Comparison of ENCODE assay signal across 1 cellular context in the genomic region with DNA sequence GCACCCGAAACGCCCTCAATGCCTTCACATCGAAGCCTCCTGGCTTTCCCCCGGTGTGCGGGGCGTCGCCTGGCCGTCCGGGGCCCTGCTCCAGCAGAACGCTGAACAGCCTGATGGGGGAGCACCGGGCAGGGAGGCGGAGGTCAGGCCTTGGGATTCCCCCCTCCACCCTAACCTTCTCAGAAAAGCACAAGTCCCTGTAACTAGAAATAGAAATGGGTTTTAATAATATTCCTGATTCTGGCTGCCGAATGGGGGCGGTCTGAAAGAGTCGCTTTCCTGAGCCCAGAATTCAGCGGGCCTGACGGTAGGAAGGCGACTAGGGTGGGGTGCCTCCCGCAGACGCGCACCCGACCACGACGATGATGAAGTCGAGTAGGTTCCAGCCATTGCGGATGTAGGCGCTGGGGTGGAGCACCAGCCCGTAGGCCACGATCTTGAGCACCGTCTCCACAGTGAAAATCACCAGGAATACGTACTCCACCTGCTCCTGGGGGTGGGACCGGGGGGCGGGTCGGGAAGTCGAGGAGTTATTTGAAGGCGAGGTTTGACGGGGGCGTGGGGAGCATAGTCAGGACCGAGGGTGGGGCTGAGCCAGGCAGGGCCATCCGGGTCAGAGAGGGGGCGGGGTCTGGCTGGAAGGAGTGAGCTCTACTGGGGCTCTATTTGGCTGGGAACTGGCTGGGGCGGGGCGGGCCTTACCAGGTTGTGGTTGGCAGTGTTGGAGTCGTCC.
TF ChIP-seq lines count a peak whose summit lies in the region.

No MANE protein-coding gene starts in this region.

TF ChIP-seq in HepG2, 621 proteins besides CTCF, POLR2A, EP300 and RAD21:
- TF ChIP-seq ZNF788 (CRISPR knock-in tag; IDR thresholded peaks at IDR 0.05; ENCODE audit: borderline replicate concordance) (no peak), THAP11 (CRISPR knock-in tag; IDR thresholded peaks at IDR 0.05) (no peak), MLLT10 (CRISPR knock-in tag; IDR thresholded peaks at IDR 0.05) (no peak), RARA (CRISPR knock-in tag; IDR thresholded peaks at IDR 0.05) (no peak), ZNF33A (CRISPR knock-in tag; IDR thresholded peaks at IDR 0.05; ENCODE audit: borderline replicate concordance) (no peak), ZFX (CRISPR knock-in tag; IDR thresholded peaks at IDR 0.05; ENCODE audit: low read depth) (peak; percentile 60), ZNF263 (CRISPR knock-in tag; IDR thresholded peaks at IDR 0.05) (peak; percentile 44; the same call in 1 of the 2 replicates), TGIF2 (CRISPR knock-in tag; IDR thresholded peaks at IDR 0.05) (no peak), ELF1 (CRISPR knock-in tag; IDR thresholded peaks at IDR 0.05) (no peak), MXI1 (IDR thresholded peaks at IDR 0.05; ENCODE audit: borderline replicate concordance, low read depth, low read length) (no peak), KDM4B (CRISPR knock-in tag; IDR thresholded peaks at IDR 0.05) (no peak), HOXA7 (CRISPR knock-in tag; IDR thresholded peaks at IDR 0.05) (no peak)
- TF ChIP-seq, protein P1, sequence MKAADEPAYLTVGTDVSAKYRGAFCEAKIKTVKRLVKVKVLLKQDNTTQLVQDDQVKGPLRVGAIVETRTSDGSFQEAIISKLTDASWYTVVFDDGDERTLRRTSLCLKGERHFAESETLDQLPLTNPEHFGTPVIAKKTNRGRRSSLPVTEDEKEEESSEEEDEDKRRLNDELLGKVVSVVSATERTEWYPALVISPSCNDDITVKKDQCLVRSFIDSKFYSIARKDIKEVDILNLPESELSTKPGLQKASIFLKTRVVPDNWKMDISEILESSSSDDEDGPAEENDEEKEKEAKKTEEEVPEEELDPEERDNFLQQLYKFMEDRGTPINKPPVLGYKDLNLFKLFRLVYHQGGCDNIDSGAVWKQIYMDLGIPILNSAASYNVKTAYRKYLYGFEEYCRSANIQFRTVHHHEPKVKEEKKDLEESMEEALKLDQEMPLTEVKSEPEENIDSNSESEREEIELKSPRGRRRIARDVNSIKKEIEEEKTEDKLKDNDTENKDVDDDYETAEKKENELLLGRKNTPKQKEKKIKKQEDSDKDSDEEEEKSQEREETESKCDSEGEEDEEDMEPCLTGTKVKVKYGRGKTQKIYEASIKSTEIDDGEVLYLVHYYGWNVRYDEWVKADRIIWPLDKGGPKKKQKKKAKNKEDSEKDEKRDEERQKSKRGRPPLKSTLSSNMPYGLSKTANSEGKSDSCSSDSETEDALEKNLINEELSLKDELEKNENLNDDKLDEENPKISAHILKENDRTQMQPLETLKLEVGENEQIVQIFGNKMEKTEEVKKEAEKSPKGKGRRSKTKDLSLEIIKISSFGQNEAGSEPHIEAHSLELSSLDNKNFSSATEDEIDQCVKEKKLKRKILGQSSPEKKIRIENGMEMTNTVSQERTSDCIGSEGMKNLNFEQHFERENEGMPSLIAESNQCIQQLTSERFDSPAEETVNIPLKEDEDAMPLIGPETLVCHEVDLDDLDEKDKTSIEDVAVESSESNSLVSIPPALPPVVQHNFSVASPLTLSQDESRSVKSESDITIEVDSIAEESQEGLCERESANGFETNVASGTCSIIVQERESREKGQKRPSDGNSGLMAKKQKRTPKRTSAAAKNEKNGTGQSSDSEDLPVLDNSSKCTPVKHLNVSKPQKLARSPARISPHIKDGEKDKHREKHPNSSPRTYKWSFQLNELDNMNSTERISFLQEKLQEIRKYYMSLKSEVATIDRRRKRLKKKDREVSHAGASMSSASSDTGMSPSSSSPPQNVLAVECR (CRISPR knock-in tag; IDR thresholded peaks at IDR 0.05; ENCODE audit: borderline replicate concordance), result peak; percentile 27; the same call in 1 of the 2 replicates
- TF ChIP-seq, protein P2, sequence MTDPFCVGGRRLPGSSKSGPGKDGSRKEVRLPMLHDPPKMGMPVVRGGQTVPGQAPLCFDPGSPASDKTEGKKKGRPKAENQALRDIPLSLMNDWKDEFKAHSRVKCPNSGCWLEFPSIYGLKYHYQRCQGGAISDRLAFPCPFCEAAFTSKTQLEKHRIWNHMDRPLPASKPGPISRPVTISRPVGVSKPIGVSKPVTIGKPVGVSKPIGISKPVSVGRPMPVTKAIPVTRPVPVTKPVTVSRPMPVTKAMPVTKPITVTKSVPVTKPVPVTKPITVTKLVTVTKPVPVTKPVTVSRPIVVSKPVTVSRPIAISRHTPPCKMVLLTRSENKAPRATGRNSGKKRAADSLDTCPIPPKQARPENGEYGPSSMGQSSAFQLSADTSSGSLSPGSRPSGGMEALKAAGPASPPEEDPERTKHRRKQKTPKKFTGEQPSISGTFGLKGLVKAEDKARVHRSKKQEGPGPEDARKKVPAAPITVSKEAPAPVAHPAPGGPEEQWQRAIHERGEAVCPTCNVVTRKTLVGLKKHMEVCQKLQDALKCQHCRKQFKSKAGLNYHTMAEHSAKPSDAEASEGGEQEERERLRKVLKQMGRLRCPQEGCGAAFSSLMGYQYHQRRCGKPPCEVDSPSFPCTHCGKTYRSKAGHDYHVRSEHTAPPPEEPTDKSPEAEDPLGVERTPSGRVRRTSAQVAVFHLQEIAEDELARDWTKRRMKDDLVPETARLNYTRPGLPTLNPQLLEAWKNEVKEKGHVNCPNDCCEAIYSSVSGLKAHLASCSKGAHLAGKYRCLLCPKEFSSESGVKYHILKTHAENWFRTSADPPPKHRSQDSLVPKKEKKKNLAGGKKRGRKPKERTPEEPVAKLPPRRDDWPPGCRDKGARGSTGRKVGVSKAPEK (CRISPR knock-in tag; IDR thresholded peaks at IDR 0.05; ENCODE audit: borderline replicate concordance), result no peak
- TF ChIP-seq, protein P3, sequence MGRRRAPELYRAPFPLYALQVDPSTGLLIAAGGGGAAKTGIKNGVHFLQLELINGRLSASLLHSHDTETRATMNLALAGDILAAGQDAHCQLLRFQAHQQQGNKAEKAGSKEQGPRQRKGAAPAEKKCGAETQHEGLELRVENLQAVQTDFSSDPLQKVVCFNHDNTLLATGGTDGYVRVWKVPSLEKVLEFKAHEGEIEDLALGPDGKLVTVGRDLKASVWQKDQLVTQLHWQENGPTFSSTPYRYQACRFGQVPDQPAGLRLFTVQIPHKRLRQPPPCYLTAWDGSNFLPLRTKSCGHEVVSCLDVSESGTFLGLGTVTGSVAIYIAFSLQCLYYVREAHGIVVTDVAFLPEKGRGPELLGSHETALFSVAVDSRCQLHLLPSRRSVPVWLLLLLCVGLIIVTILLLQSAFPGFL (CRISPR knock-in tag; IDR thresholded peaks at IDR 0.05), result no peak
- TF ChIP-seq, protein P4, sequence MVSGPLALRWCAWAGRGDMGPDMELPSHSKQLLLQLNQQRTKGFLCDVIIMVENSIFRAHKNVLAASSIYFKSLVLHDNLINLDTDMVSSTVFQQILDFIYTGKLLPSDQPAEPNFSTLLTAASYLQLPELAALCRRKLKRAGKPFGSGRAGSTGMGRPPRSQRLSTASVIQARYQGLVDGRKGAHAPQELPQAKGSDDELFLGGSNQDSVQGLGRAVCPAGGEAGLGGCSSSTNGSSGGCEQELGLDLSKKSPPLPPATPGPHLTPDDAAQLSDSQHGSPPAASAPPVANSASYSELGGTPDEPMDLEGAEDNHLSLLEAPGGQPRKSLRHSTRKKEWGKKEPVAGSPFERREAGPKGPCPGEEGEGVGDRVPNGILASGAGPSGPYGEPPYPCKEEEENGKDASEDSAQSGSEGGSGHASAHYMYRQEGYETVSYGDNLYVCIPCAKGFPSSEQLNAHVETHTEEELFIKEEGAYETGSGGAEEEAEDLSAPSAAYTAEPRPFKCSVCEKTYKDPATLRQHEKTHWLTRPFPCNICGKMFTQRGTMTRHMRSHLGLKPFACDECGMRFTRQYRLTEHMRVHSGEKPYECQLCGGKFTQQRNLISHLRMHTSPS (CRISPR knock-in tag; IDR thresholded peaks at IDR 0.05; ENCODE audit: low read depth), result no peak
- TF ChIP-seq, protein P5, sequence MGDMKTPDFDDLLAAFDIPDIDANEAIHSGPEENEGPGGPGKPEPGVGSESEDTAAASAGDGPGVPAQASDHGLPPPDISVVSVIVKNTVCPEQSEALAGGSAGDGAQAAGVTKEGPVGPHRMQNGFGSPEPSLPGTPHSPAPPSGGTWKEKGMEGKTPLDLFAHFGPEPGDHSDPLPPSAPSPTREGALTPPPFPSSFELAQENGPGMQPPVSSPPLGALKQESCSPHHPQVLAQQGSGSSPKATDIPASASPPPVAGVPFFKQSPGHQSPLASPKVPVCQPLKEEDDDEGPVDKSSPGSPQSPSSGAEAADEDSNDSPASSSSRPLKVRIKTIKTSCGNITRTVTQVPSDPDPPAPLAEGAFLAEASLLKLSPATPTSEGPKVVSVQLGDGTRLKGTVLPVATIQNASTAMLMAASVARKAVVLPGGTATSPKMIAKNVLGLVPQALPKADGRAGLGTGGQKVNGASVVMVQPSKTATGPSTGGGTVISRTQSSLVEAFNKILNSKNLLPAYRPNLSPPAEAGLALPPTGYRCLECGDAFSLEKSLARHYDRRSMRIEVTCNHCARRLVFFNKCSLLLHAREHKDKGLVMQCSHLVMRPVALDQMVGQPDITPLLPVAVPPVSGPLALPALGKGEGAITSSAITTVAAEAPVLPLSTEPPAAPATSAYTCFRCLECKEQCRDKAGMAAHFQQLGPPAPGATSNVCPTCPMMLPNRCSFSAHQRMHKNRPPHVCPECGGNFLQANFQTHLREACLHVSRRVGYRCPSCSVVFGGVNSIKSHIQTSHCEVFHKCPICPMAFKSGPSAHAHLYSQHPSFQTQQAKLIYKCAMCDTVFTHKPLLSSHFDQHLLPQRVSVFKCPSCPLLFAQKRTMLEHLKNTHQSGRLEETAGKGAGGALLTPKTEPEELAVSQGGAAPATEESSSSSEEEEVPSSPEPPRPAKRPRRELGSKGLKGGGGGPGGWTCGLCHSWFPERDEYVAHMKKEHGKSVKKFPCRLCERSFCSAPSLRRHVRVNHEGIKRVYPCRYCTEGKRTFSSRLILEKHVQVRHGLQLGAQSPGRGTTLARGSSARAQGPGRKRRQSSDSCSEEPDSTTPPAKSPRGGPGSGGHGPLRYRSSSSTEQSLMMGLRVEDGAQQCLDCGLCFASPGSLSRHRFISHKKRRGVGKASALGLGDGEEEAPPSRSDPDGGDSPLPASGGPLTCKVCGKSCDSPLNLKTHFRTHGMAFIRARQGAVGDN (CRISPR knock-in tag; IDR thresholded peaks at IDR 0.05), result peak; percentile 48
- TF ChIP-seq, protein P6, sequence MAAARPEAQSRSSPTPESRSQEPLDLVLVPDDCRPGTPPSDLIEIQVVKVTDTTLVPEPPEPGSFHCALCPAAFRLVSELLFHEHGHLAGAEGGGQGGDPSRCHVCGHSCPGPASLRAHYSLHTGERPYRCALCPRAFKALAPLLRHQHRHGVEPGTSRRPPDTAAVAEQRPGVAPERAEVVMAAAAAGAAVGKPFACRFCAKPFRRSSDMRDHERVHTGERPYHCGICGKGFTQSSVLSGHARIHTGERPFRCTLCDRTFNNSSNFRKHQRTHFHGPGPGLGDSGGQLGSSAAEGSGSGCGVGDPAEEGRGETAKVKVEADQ (CRISPR knock-in tag; IDR thresholded peaks at IDR 0.05; ENCODE audit: borderline replicate concordance), result no peak
- TF ChIP-seq, protein P7, sequence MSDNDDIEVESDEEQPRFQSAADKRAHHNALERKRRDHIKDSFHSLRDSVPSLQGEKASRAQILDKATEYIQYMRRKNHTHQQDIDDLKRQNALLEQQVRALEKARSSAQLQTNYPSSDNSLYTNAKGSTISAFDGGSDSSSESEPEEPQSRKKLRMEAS (IDR thresholded peaks at IDR 0.05), result no peak
- TF ChIP-seq, protein P8, sequence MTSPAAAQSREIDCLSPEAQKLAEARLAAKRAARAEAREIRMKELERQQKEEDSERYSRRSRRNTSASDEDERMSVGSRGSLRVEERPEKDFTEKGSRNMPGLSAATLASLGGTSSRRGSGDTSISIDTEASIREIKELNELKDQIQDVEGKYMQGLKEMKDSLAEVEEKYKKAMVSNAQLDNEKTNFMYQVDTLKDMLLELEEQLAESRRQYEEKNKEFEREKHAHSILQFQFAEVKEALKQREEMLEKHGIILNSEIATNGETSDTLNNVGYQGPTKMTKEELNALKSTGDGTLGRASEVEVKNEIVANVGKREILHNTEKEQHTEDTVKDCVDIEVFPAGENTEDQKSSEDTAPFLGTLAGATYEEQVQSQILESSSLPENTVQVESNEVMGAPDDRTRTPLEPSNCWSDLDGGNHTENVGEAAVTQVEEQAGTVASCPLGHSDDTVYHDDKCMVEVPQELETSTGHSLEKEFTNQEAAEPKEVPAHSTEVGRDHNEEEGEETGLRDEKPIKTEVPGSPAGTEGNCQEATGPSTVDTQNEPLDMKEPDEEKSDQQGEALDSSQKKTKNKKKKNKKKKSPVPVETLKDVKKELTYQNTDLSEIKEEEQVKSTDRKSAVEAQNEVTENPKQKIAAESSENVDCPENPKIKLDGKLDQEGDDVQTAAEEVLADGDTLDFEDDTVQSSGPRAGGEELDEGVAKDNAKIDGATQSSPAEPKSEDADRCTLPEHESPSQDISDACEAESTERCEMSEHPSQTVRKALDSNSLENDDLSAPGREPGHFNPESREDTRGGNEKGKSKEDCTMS (CRISPR knock-in tag; conservative IDR thresholded peaks at IDR 0.05), result no peak
- TF ChIP-seq, protein P9, sequence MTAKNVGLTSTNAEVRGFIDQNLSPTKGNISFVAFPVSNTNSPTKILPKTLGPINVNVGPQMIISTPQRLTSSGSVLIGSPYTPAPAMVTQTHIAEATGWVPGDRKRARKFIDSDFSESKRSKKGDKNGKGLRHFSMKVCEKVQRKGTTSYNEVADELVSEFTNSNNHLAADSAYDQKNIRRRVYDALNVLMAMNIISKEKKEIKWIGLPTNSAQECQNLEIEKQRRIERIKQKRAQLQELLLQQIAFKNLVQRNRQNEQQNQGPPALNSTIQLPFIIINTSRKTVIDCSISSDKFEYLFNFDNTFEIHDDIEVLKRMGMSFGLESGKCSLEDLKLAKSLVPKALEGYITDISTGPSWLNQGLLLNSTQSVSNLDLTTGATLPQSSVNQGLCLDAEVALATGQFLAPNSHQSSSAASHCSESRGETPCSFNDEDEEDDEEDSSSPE (CRISPR knock-in tag; IDR thresholded peaks at IDR 0.05), result no peak
